Comparison of ENCODE assay signal across 15 cellular contexts in the genomic region with DNA sequence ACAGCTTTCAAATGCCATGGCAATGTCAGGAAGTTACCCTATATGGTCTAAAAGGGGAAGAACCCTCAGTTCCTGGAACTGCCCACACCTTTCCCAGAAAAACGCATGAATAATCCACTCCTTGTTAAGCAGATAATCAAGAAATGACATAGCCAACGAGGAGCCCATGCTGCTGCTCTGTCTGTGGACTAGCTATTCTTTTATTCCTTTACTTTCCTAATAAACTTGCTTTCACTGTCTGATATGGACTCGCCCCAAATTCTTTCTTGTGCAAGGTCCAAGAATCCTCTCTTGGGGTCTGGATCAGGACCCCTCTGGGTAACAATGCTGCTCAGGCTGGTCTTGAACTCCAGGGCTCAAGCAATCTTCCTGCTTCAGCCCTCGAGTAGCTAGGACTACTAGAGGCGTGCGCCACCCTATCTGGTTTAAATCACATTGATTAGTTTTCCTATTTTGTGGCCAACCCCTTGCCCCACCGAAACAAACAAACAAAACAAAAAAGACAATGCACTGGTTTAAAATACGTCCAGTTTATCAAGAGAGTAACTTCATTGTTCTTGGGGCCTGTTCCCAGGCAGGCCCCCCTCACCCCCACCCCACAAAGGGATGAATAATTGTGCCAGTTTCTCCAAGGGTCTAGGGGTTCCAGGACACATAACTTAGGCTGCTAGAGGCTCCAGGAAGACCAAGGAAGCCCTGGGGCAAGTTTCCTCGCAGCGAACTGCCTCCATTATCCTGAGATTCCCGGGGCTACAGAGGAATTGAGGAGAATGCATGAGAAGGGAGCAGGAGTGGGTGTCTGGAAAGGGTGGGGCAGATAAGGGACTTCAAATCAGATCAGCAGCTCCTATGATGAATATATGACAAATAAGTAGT. TPM values are rescaled to one million over a fixed set of nuclear protein-coding genes. Genes with fewer than 3 reads are reported as not detected.
DNase-seq lines count a peak whose midpoint lies in the region; ATAC-seq and TF ChIP-seq lines count a peak whose summit lies in the region.
"Had no signal": no experiment of that assay in that cellular context is flagged by ENCODE, and none has a peak within 500 bp of the region (broad histone marks: within the 10 kb centered on the region; RNA-seq: fewer than 3 reads in every experiment).

No MANE protein-coding gene starts in this region.

- no peaks in the 10 kb centered on the region for H3K79me1 ChIP-seq in neuronal stem cell (ENCODE audit: low read depth, low read length)

- H2BK15ac ChIP-seq in neuronal stem cell (ENCODE audit: low read length), result no peak overlapping the region

- H2BK120ac ChIP-seq in neuronal stem cell (ENCODE audit: low read depth, low read length), result no peak overlapping the region

- H4K91ac ChIP-seq in neuronal stem cell (ENCODE audit: low read depth, low read length, poor library complexity), result no peak overlapping the region

- peaks cover 8 to 19% of the 10 kb centered on the region in 2 donors for H3K27me3 Mint-ChIP-seq in CD8-positive, alpha-beta memory T cell
- peaks cover 0 to 2% of the 10 kb centered on the region in 2 donors for H3K27me3 Mint-ChIP-seq in T-cell

- DNase-seq in CD8-positive, alpha-beta memory T cell, result no peak
- DNase-seq in KBM-7 (peak; percentile 87), neuronal stem cell (ENCODE audit: low spot score) (no peak), GM20000 (ENCODE audit: low spot score) (no peak), T-cell (no peak), foreskin fibroblast (no peak), amniotic stem cell (lab: John Stamatoyannopoulos, UW) (no peak)
- peak; percentile 14 for DNase-seq in activated CD8-positive, alpha-beta memory T cell treated with anti-CD3 and anti-CD28 coated beads, Interleukin-2, amount 50 U/mL, for 24 hours (ENCODE audit: extremely low read depth)
- DNase-seq: brain microvascular endothelial cell, mucosa of descending colon, NCI-H187 treated with DMSO at 0.1 percent for 48 hours, pancreas, uterus had no signal

- no peak overlapping the region for H3K4ac ChIP-seq in neuronal stem cell (ENCODE audit: low read length)

- H4K8ac ChIP-seq in neuronal stem cell (ENCODE audit: low read depth, low read length), result no peak overlapping the region

- no peak overlapping the region for H2AK5ac ChIP-seq in neuronal stem cell (ENCODE audit: low read depth, low read length)

- H3K9me3 Mint-ChIP-seq in CD8-positive, alpha-beta memory T cell, result no peaks in the 10 kb centered on the region
- H3K9me3 Mint-ChIP-seq in T-cell, result peaks cover 0 to under 1% (median 0%) of the 10 kb centered on the region in 3 donors

- H3K9me3 ChIP-seq in CD8-positive, alpha-beta memory T cell (ENCODE audit: low read length), result no peaks in the 10 kb centered on the region
- H3K9me3 ChIP-seq in neuronal stem cell (replicated peaks in 1 of 2; ENCODE audit: control insufficient read depth in 2 of 2, insufficient read depth in 1 of 2, low read depth in 1 of 2, low read length in 2 of 2), result no peaks in the 10 kb centered on the region
- H3K9me3 ChIP-seq: mucosa of descending colon, pancreas, uterus had no signal

- POLR2A ChIA-PET in CD8-positive, alpha-beta memory T cell (lab: Charles Lee), result interaction anchor here (0.6 kb wide), 1 partner anchor 1246 kb away, joined by 3 read pairs; no protein-coding TSS in a partner anchor
- POLR2A ChIA-PET in T-cell (lab: Charles Lee), result interaction anchor here in 1 of 2 donors (0.6 kb wide), 2 partner anchors 16 to 1179 kb away, joined by 3 to 4 read pairs; no protein-coding TSS in a partner anchor

- H3K9ac ChIP-seq in neuronal stem cell (ENCODE audit: low read depth, low read length, poor library complexity), result no peak overlapping the region
- H3K9ac ChIP-seq: KMS-11 had no signal

- no peak overlapping the region for H3K27ac Mint-ChIP-seq in CD8-positive, alpha-beta memory T cell
- no peak overlapping the region for H3K27ac Mint-ChIP-seq in T-cell

- no CpG with 5 or more reads among the region's 11 CpGs for WGBS in neuronal stem cell (ENCODE audit: extremely low coverage in 2 of 2, insufficient read length in 2 of 2, insufficient replicate concordance in 1 of 2), 2 donors

- no peak overlapping the region for H3K4me3 Mint-ChIP-seq in CD8-positive, alpha-beta memory T cell
- no peak overlapping the region for H3K4me3 Mint-ChIP-seq in T-cell

- H3K27ac ChIP-seq in CD8-positive, alpha-beta memory T cell (ENCODE audit: low read depth, low read length), result peak overlapping the region; percentile 28
- no peak overlapping the region for H3K27ac ChIP-seq in neuronal stem cell (replicated peaks; ENCODE audit: low read length)
- H3K27ac ChIP-seq: brain microvascular endothelial cell, KMS-11, pancreas, skin epidermis, uterus had no signal

- CTCF ChIA-PET in CD8-positive, alpha-beta memory T cell (lab: Charles Lee), result no interaction called here
- CTCF ChIA-PET in T-cell (lab: Charles Lee), result interaction anchor here in 1 of 2 donors (0.6 to 0.8 kb wide), 2 partner anchors 11 to 12 kb away, joined by 4 read pairs; no protein-coding TSS in a partner anchor

- H3K23ac ChIP-seq in neuronal stem cell (ENCODE audit: low read depth, low read length, poor library complexity), result no peak overlapping the region

- H2BK12ac ChIP-seq in neuronal stem cell (ENCODE audit: low read length), result no peak overlapping the region

- no peak overlapping the region for H3K4me2 ChIP-seq in neuronal stem cell (ENCODE audit: insufficient read depth, low read length, poor library complexity, severe bottlenecking)
- H3K4me2 ChIP-seq: KMS-11 had no signal

- H3K14ac ChIP-seq in neuronal stem cell (ENCODE audit: low read length), result no peak overlapping the region

- no peaks in the 10 kb centered on the region for H3K4me1 ChIP-seq in CD8-positive, alpha-beta memory T cell (ENCODE audit: insufficient read depth, low read length)
- peaks cover 1 to 2% of the 10 kb centered on the region in 2 donors for H3K4me1 ChIP-seq in neuronal stem cell (ENCODE audit: control insufficient read depth in 2 of 2, insufficient read depth in 1 of 2, low read depth in 1 of 2, low read length in 2 of 2)
- H3K4me1 ChIP-seq: pancreas, uterus had no signal

- peak overlapping the region; percentile 33 for H2AFZ ChIP-seq in neuronal stem cell (ENCODE audit: low read length)

- H2BK5ac ChIP-seq in neuronal stem cell (ENCODE audit: low read length), result no peak overlapping the region

- no peaks in the 10 kb centered on the region for H3K27me3 ChIP-seq in CD8-positive, alpha-beta memory T cell (ENCODE audit: insufficient read depth, low read length, poor library complexity, severe bottlenecking)
- H3K27me3 ChIP-seq in neuronal stem cell (ENCODE audit: control insufficient read depth in 3 of 3, insufficient read depth in 3 of 3, low read depth in 1 of 3, low read length in 3 of 3), result no peaks in the 10 kb centered on the region
- H3K27me3 ChIP-seq: brain microvascular endothelial cell, pancreas, uterus had no signal

- no peak for ATAC-seq in T-cell (replicated peaks in 1 of 4)
- ATAC-seq: mucosa of descending colon, pancreas had no signal

- H3K4me1 Mint-ChIP-seq in CD8-positive, alpha-beta memory T cell, result no peaks in the 10 kb centered on the region
- H3K4me1 Mint-ChIP-seq in T-cell, result no peaks in the 10 kb centered on the region

- no peaks in the 10 kb centered on the region for H3K36me3 Mint-ChIP-seq in CD8-positive, alpha-beta memory T cell
- no peaks in the 10 kb centered on the region for H3K36me3 Mint-ChIP-seq in T-cell

- H3K4me3 ChIP-seq in CD8-positive, alpha-beta memory T cell (ENCODE audit: low read length), result no peak overlapping the region
- H3K4me3 ChIP-seq in neuronal stem cell (ENCODE audit: low read length in 2 of 2), result no peak overlapping the region
- H3K4me3 ChIP-seq in foreskin fibroblast (ENCODE audit: low read depth in 1 of 2, low read length in 2 of 2), result no peak overlapping the region
- H3K4me3 ChIP-seq: mucosa of descending colon, pancreas, skin epidermis, uterus had no signal

- TF ChIP-seq CTCF in GM20000 (IDR thresholded peaks at IDR 0.05; ENCODE audit: extremely low read depth, missing control alignments), result no peak
- TF ChIP-seq CTCF in foreskin fibroblast (IDR thresholded peaks at IDR 0.05; ENCODE audit: low read depth, low read length), result no peak

- H3K36me3 ChIP-seq in CD8-positive, alpha-beta memory T cell (ENCODE audit: insufficient read depth, low read length), result no peaks in the 10 kb centered on the region
- no peaks in the 10 kb centered on the region for H3K36me3 ChIP-seq in neuronal stem cell (replicated peaks in 1 of 2; ENCODE audit: control insufficient read depth in 2 of 2, insufficient read depth in 2 of 2, low read length in 2 of 2)
- H3K36me3 ChIP-seq: brain microvascular endothelial cell, pancreas, uterus had no signal

- H3K18ac ChIP-seq in neuronal stem cell (ENCODE audit: low read length), result no peak overlapping the region

- in situ Hi-C loops in KBM-7 (cut with MboI; ENCODE audit: low pct_unique_long_range_greater_than_20kb, low sequenced_read_pairs), result no loop called here

RNA-seq across cellular contexts. Expression of a gene that starts 10.1 kb away (rescaled TPM):
- total RNA-seq in CD8-positive, alpha-beta memory T cell, result 1 to 10 TPM; 1.1 to 1.3 TPM
- 0.03 TPM for polyA plus RNA-seq in CD8-positive, alpha-beta memory T cell
- polyA plus RNA-seq in neuronal stem cell (2013, experiment 1 of 2), result 25.6 TPM
- polyA plus RNA-seq in neuronal stem cell (2013, experiment 2 of 2), result 25.6 TPM
- total RNA-seq in T-cell, result 1 to 10 TPM in 3 of 5 donors, under 1 TPM in 2; 0.16 to 1.8 (median 1.2) TPM

Comparison
In these comparisons a context has a peak if more than half of its experiments do, and no peak if none do; other contexts are left out.
1. DNase-seq: peak in KBM-7 (single experiment) and activated CD8-positive, alpha-beta memory T cell treated with anti-CD3 and anti-CD28 coated beads, Interleukin-2, amount 50 U/mL, for 24 hours (single experiment); none in CD8-positive, alpha-beta memory T cell (0 of 5), neuronal stem cell (single experiment), GM20000 (single experiment), T-cell (0 of 34), foreskin fibroblast (0 of 2) and amniotic stem cell (single experiment).